In genomic region chr1:201990427-201990826, GRCh38 we compare ENCODE assay signal across 18 cellular contexts. TPM values are rescaled to one million over a fixed set of nuclear protein-coding genes. Genes with fewer than 3 reads are reported as not detected.
"Had no signal": no experiment of that assay in that cellular context is flagged by ENCODE, and none has a peak within 500 bp of the region (broad histone marks: within the 10 kb centered on the region; RNA-seq: fewer than 3 reads in every experiment).

No MANE protein-coding gene starts in this region.

- H3K27me3 Mint-ChIP-seq: activated CD4-positive, alpha-beta T cell treated with anti-CD3 and anti-CD28 coated beads, Interleukin-2, amount 10 ng/mL, durations not matched to agents 24 days and 14 days; brain; naive thymus-derived CD4-positive, alpha-beta T cell had no signal

- H3K4me3 ChIP-seq: hepatocyte, lung, prostate gland, suprapubic skin, upper lobe of left lung had no signal

- H3K27me3 ChIP-seq: hepatocyte, neutrophil, suprapubic skin, upper lobe of left lung had no signal

- H3K9me3 ChIP-seq: neutrophil, prostate gland, suprapubic skin, upper lobe of left lung had no signal

- H3K27ac ChIP-seq: hepatocyte, neutrophil, prostate gland, suprapubic skin, upper lobe of left lung had no signal

- DNase-seq: activated CD4-positive, alpha-beta T cell treated with anti-CD3 and anti-CD28 coated beads, Interleukin-2, amount 10 ng/mL, durations not matched to agents 24 days and 14 days; activated naive CD4-positive, alpha-beta T cell treated with anti-CD3 and anti-CD28 coated beads, Interleukin-2, amount 50 U/mL, for 16 hours; amniotic stem cell; naive thymus-derived CD4-positive, alpha-beta T cell; stimulated activated CD4-positive, alpha-beta T cell treated with anti-CD3 and anti-CD28 coated beads, Interleukin-2, amount 100 ng/mL, for 48 hours; stimulated activated naive CD4-positive, alpha-beta T cell treated with Interleukin-2 at 50 U/mL for 16 hours; upper lobe of left lung had no signal

- H3K4me1 ChIP-seq: prostate gland, upper lobe of left lung had no signal

- H3K4me3 Mint-ChIP-seq: activated CD4-positive, alpha-beta T cell treated with anti-CD3 and anti-CD28 coated beads, Interleukin-2, amount 10 ng/mL, durations not matched to agents 24 days and 14 days; activated T-helper 1 cell treated with anti-CD3 and anti-CD28 coated beads, Interleukin-12 subunit alpha, Interleukin-12 subunit beta, Interleukin-2, Interleukin-4 antibody, amounts not matched to agents 30 ng/mL and 10 ng/mL and 1 ng/mL, durations not matched to agents 14 hours and 24 hours and 36 hours; brain; naive thymus-derived CD4-positive, alpha-beta T cell; T-helper 1 cell treated with Interleukin-12 subunit alpha and Interleukin-12 subunit beta and Interleukin-4 antibody, amounts not matched to agents 30 μg/mL and 1 μg/mL, for 36 hours; WTC11 had no signal

- ATAC-seq: naive thymus-derived CD4-positive, alpha-beta T cell; WTC11 had no signal

- FAIRE-seq: frontal cortex had no signal

- H3K27ac Mint-ChIP-seq: activated CD4-positive, alpha-beta T cell treated with anti-CD3 and anti-CD28 coated beads, Interleukin-2, amount 10 ng/mL, durations not matched to agents 24 days and 14 days; activated T-helper 1 cell treated with anti-CD3 and anti-CD28 coated beads, Interleukin-12 subunit alpha, Interleukin-12 subunit beta, Interleukin-2, Interleukin-4 antibody, amounts not matched to agents 30 ng/mL and 10 ng/mL and 1 ng/mL, durations not matched to agents 14 hours and 24 hours and 36 hours; brain; naive thymus-derived CD4-positive, alpha-beta T cell; T-helper 1 cell treated with Interleukin-12 subunit alpha and Interleukin-12 subunit beta and Interleukin-4 antibody, amounts not matched to agents 30 μg/mL and 1 μg/mL, for 36 hours; WTC11 had no signal

- H3K9me3 Mint-ChIP-seq: activated CD4-positive, alpha-beta T cell treated with anti-CD3 and anti-CD28 coated beads, Interleukin-2, amount 10 ng/mL, durations not matched to agents 24 days and 14 days; activated T-helper 1 cell treated with anti-CD3 and anti-CD28 coated beads, Interleukin-12 subunit alpha, Interleukin-12 subunit beta, Interleukin-2, Interleukin-4 antibody, amounts not matched to agents 30 ng/mL and 10 ng/mL and 1 ng/mL, durations not matched to agents 14 hours and 24 hours and 36 hours; brain; naive thymus-derived CD4-positive, alpha-beta T cell; T-helper 1 cell treated with Interleukin-12 subunit alpha and Interleukin-12 subunit beta and Interleukin-4 antibody, amounts not matched to agents 30 μg/mL and 1 μg/mL, for 36 hours; WTC11 had no signal

RNA-seq across cellular contexts. Expression of gene LMOD1, which starts 44.1 kb away (rescaled TPM):
- total RNA-seq: activated CD4-positive, alpha-beta T cell treated with anti-CD3 and anti-CD28 coated beads, Interleukin-2, amount 10 ng/mL, durations not matched to agents 24 days and 14 days; activated T-helper 1 cell treated with anti-CD3 and anti-CD28 coated beads, Interleukin-12 subunit alpha, Interleukin-12 subunit beta, Interleukin-2, Interleukin-4 antibody, amounts not matched to agents 30 ng/mL and 10 ng/mL and 1 ng/mL, durations not matched to agents 14 hours and 24 hours and 36 hours; mononuclear cell; naive thymus-derived CD4-positive, alpha-beta T cell had no signal
- polyA plus RNA-seq: naive thymus-derived CD4-positive, alpha-beta T cell had no signal
